Comparison of ENCODE assay signal across 1 cellular context in genomic region chr5:41418220-41419031, GRCh38.
TF ChIP-seq lines count a peak whose summit lies in the region.

No MANE protein-coding gene starts in this region.

TF ChIP-seq in SK-N-SH, 30 proteins besides CTCF, POLR2A, EP300 and RAD21 (continued from another document):
- TF ChIP-seq USF1 (IDR thresholded peaks at IDR 0.05; ENCODE audit: borderline replicate concordance, low read depth), result no peak
- no peak for TF ChIP-seq FOXM1 (IDR thresholded peaks at IDR 0.05; ENCODE audit: low read depth)
- no peak for TF ChIP-seq SIN3A (IDR thresholded peaks at IDR 0.05; ENCODE audit: borderline replicate concordance, low read depth, low read length)
- no peak for TF ChIP-seq NFIC (IDR thresholded peaks at IDR 0.05; ENCODE audit: borderline replicate concordance)
- TF ChIP-seq SMC3 (IDR thresholded peaks at IDR 0.05; ENCODE audit: low read depth, low read length), result no peak
- TF ChIP-seq IRF3 (IDR thresholded peaks at IDR 0.05; ENCODE audit: low read depth, low read length), result no peak
- peak; percentile 54 for TF ChIP-seq TCF12 (IDR thresholded peaks at IDR 0.05)
- TF ChIP-seq PBX3 (IDR thresholded peaks at IDR 0.05), result peak; percentile 61; the same call in 1 of the 2 replicates
TF ChIP-seq in SK-N-SH: peak in this region for 2.
